1 cellular context compared by ENCODE assay signal in the genomic region with DNA sequence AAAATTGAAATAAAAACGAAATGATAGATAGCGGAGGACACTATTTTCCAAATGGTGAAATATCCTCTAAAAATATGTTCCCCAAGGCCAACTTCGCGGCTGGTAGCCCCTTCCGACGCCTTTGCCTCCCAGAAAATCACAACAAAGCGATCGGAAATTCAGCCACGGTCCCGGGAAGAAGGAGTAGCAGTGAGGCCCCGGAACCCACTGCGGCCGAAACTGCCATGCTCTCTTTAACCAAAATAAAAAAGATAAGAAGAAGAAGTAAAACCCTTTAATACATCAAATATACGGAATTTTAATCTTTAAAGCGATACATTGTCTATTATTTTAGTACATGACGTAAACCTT.
A peak's percentile ranks its signal among the peaks of the same experiment; 100 is the strongest.
TF ChIP-seq lines count a peak whose summit lies in the region.

No MANE protein-coding gene starts in this region.

TF ChIP-seq in H1, 55 proteins besides CTCF, POLR2A, EP300 and RAD21:
- TF ChIP-seq CBX8 (IDR thresholded peaks at IDR 0.05; ENCODE audit: borderline replicate concordance, low read depth, low read length) = peak; percentile 86; the same call in 1 of the 2 replicates
- TF ChIP-seq SRF (IDR thresholded peaks at IDR 0.05; ENCODE audit: low read depth, low read length) = no peak
- TF ChIP-seq RNF2 (IDR thresholded peaks at IDR 0.05; ENCODE audit: borderline replicate concordance, low read depth, low read length, missing control alignments, poor library complexity, severe bottlenecking) = peak; percentile 100
- no peak for TF ChIP-seq ZNF274 (IDR thresholded peaks at IDR 0.05; ENCODE audit: borderline replicate concordance, extremely low read depth, low read length)
- TF ChIP-seq CREB1 (IDR thresholded peaks at IDR 0.05) = no peak
